28 cellular contexts compared by ENCODE assay signal in genomic region chr22:49403102-49403501, GRCh38.
DNase-seq lines count a peak whose midpoint lies in the region; ATAC-seq and TF ChIP-seq lines count a peak whose summit lies in the region.
"Had no signal": no experiment of that assay in that cellular context is flagged by ENCODE, and none has a peak within 500 bp of the region (broad histone marks: within the 10 kb centered on the region; RNA-seq: fewer than 3 reads in every experiment).

No MANE protein-coding gene starts in this region.

- H3K4me1 ChIP-seq in right atrium auricular region, result no peaks in the 10 kb centered on the region
- H3K4me1 ChIP-seq in endodermal cell (ENCODE audit: control insufficient read depth, insufficient read depth, low read length), result no peaks in the 10 kb centered on the region
- no peaks in the 10 kb centered on the region for H3K4me1 ChIP-seq in sigmoid colon
- no peaks in the 10 kb centered on the region for H3K4me1 ChIP-seq in SK-N-SH (ENCODE audit: control insufficient read depth in 1 of 2, insufficient read depth in 2 of 2, low read depth in 1 of 2, low read length in 1 of 2)
- H3K4me1 ChIP-seq: A549, HAP-1, SJCRH30 had no signal

- H3K27me3 ChIP-seq in right atrium auricular region (no peaks in the 10 kb centered on the region), endodermal cell (ENCODE audit: control insufficient read depth, insufficient read depth, low read length, poor library complexity, severe bottlenecking) (no peaks in the 10 kb centered on the region), sigmoid colon (peaks cover 0 to 33% (median 0%) of the 10 kb centered on the region in 3 donors), SK-N-SH (ENCODE audit: insufficient read depth) (no peaks in the 10 kb centered on the region; the same call in 1 of the 2 replicates)

- TF ChIP-seq RAD21 in SK-N-SH (IDR thresholded peaks at IDR 0.05; ENCODE audit: low read length), result no peak

- no peak overlapping the region for H2AFZ ChIP-seq in SK-N-SH (ENCODE audit: low read depth)
- H2AFZ ChIP-seq: GM23338 had no signal

- H3K4me2 ChIP-seq in SK-N-SH, result no peak overlapping the region
- H3K4me2 ChIP-seq: A549; BLaER1 treated with 17β-estradiol and CSF1 and Interleukin-3, amounts not matched to agents 10 nM and 100 nM; GM23338 had no signal

- TF ChIP-seq EP300 in sigmoid colon (IDR thresholded peaks at IDR 0.05) (no peak), SK-N-SH (IDR thresholded peaks at IDR 0.05; ENCODE audit: borderline replicate concordance in 1 of 2, low read depth in 1 of 2, low read length in 1 of 2) (no peak)

- no peak for TF ChIP-seq POLR2A in sigmoid colon (IDR thresholded peaks at IDR 0.05)

- no peaks in the 10 kb centered on the region for H3F3A ChIP-seq in SK-N-SH (replicated peaks; ENCODE audit: insufficient read depth)

- H3K4me3 Mint-ChIP-seq in endodermal cell, result no peak overlapping the region
- no peak overlapping the region for H3K4me3 Mint-ChIP-seq in activated T-helper 1 cell treated with anti-CD3 and anti-CD28 coated beads, Interleukin-12 subunit alpha, Interleukin-12 subunit beta, Interleukin-2, Interleukin-4 antibody, amounts not matched to agents 30 ng/mL and 10 ng/mL and 1 ng/mL, durations not matched to agents 14 hours and 24 hours and 36 hours
- H3K4me3 Mint-ChIP-seq: CD4-positive, alpha-beta memory T cell; GM23338; HFFc6 had no signal

- no peaks in the 10 kb centered on the region for H3K4me1 Mint-ChIP-seq in endodermal cell
- H3K4me1 Mint-ChIP-seq in activated T-helper 1 cell treated with anti-CD3 and anti-CD28 coated beads, Interleukin-12 subunit alpha, Interleukin-12 subunit beta, Interleukin-2, Interleukin-4 antibody, amounts not matched to agents 30 ng/mL and 10 ng/mL and 1 ng/mL, durations not matched to agents 14 hours and 24 hours and 36 hours (ENCODE audit: low read depth), result no peaks in the 10 kb centered on the region
- H3K4me1 Mint-ChIP-seq: CD4-positive, alpha-beta memory T cell had no signal

- CTCF ChIA-PET in SK-N-SH (lab: Yijun Ruan, JAX), result no interaction called here

- no peaks in the 10 kb centered on the region for H3K9me3 Mint-ChIP-seq in endodermal cell
- H3K9me3 Mint-ChIP-seq in activated T-helper 1 cell treated with anti-CD3 and anti-CD28 coated beads, Interleukin-12 subunit alpha, Interleukin-12 subunit beta, Interleukin-2, Interleukin-4 antibody, amounts not matched to agents 30 ng/mL and 10 ng/mL and 1 ng/mL, durations not matched to agents 14 hours and 24 hours and 36 hours, result no peaks in the 10 kb centered on the region

- ATAC-seq in left cardiac atrium (no peak), GM19395 (IDR thresholded peaks at IDR 0.05; ENCODE audit: unreplicated experiment) (no peak)
- ATAC-seq: A549, GM23338, K562, PC-3, Right ventricle myocardium inferior had no signal

- POLR2A ChIA-PET in SK-N-SH (lab: Yijun Ruan, JAX), result no interaction called here

- no peak for TF ChIP-seq CTCF in right atrium auricular region (IDR thresholded peaks at IDR 0.05)
- TF ChIP-seq CTCF in endodermal cell (conservative IDR thresholded peaks at IDR 0.05), result no peak
- no peak for TF ChIP-seq CTCF in sigmoid colon (IDR thresholded peaks at IDR 0.05)
- no peak for TF ChIP-seq CTCF in SK-N-SH (IDR thresholded peaks at IDR 0.05)

- DNase-seq in right atrium auricular region (ENCODE audit: low spot score) (peak; percentile 18), left cardiac atrium (no peak), endodermal cell (peak; percentile 36), sigmoid colon (peak; percentile 28), SK-N-SH (no peak)
- no peak for DNase-seq in activated T-helper 1 cell treated with anti-CD3 and anti-CD28 coated beads, Interleukin-12 subunit alpha, Interleukin-12 subunit beta, Interleukin-2, Interleukin-4 antibody, amounts not matched to agents 30 ng/mL and 10 ng/mL and 1 ng/mL, durations not matched to agents 14 hours and 24 hours and 36 hours (ENCODE audit: low spot score)
- DNase-seq: AML-193; CD4-positive, alpha-beta memory T cell; COR-L47; DMS53; HFFc6; MV-4-11; NCI-H1105; NCI-H1436 treated with DMSO at 0.1 percent for 48 hours; NCI-H187 treated with DMSO at 0.1 percent for 48 hours; NCI-H2107; NCI-H446; NCI-H524 treated with DMSO at 0.1 percent for 48 hours; NCI-H774; PC-3; SJCRH30 had no signal

- H3K9me2 ChIP-seq in SK-N-SH, result no peaks in the 10 kb centered on the region

- no peak overlapping the region for H3K9ac ChIP-seq in endodermal cell (ENCODE audit: extremely low read depth, low read length, poor library complexity, severe bottlenecking)
- H3K9ac ChIP-seq in SK-N-SH, result no peak overlapping the region
- H3K9ac ChIP-seq: BLaER1 treated with 17β-estradiol and CSF1 and Interleukin-3, amounts not matched to agents 10 nM and 100 nM had no signal

- H3K79me2 ChIP-seq in SK-N-SH (ENCODE audit: insufficient read depth), result no peaks in the 10 kb centered on the region

- H3K36me3 Mint-ChIP-seq in endodermal cell (ENCODE audit: low read depth), result no peaks in the 10 kb centered on the region
- H3K36me3 Mint-ChIP-seq in activated T-helper 1 cell treated with anti-CD3 and anti-CD28 coated beads, Interleukin-12 subunit alpha, Interleukin-12 subunit beta, Interleukin-2, Interleukin-4 antibody, amounts not matched to agents 30 ng/mL and 10 ng/mL and 1 ng/mL, durations not matched to agents 14 hours and 24 hours and 36 hours (ENCODE audit: low read depth), result no peaks in the 10 kb centered on the region
- H3K36me3 Mint-ChIP-seq: CD4-positive, alpha-beta memory T cell had no signal

- WGBS in endodermal cell (ENCODE audit: insufficient coverage in 1 of 2, insufficient read length in 1 of 2), 2 experiments, result 88 to 100% methylated on average over 5 to 6 of the region's 6 CpGs
- WGBS in sigmoid colon, 2 donors, result 83 to 95% methylated on average over 6 of the region's 6 CpGs
- 9% methylated on average over 6 of the region's 6 CpGs for WGBS in SK-N-SH (ENCODE audit: low lambda C conversion rate)

- no peak overlapping the region for H3K27ac Mint-ChIP-seq in endodermal cell
- H3K27ac Mint-ChIP-seq in activated T-helper 1 cell treated with anti-CD3 and anti-CD28 coated beads, Interleukin-12 subunit alpha, Interleukin-12 subunit beta, Interleukin-2, Interleukin-4 antibody, amounts not matched to agents 30 ng/mL and 10 ng/mL and 1 ng/mL, durations not matched to agents 14 hours and 24 hours and 36 hours, result no peak overlapping the region
- H3K27ac Mint-ChIP-seq: CD4-positive, alpha-beta memory T cell; GM23338; HFFc6 had no signal

- H3K36me3 ChIP-seq in right atrium auricular region, result no peaks in the 10 kb centered on the region
- H3K36me3 ChIP-seq in endodermal cell (ENCODE audit: control insufficient read depth, insufficient read depth, low read length), result no peaks in the 10 kb centered on the region
- no peaks in the 10 kb centered on the region for H3K36me3 ChIP-seq in sigmoid colon
- H3K36me3 ChIP-seq in SK-N-SH (replicated peaks in 1 of 2; ENCODE audit: control insufficient read depth in 1 of 2, insufficient read depth in 2 of 2, low read length in 1 of 2), result no peaks in the 10 kb centered on the region
- H3K36me3 ChIP-seq: BLaER1 treated with 17β-estradiol and CSF1 and Interleukin-3, amounts not matched to agents 10 nM and 100 nM; HAP-1; SJCRH30 had no signal

- no peaks in the 10 kb centered on the region for H4K20me1 ChIP-seq in SK-N-SH (ENCODE audit: insufficient read depth)
- H4K20me1 ChIP-seq: BLaER1 treated with 17β-estradiol and CSF1 and Interleukin-3, amounts not matched to agents 10 nM and 100 nM had no signal

- H3K4me3 ChIP-seq in right atrium auricular region (no peak overlapping the region), endodermal cell (ENCODE audit: low read length) (no peak overlapping the region), sigmoid colon (no peak overlapping the region), SK-N-SH (ENCODE audit: low read depth in 2 of 2, low read length in 1 of 2) (no peak overlapping the region)
- H3K4me3 ChIP-seq: A549; BLaER1 treated with 17β-estradiol and CSF1 and Interleukin-3, amounts not matched to agents 10 nM and 100 nM; GM23338; HAP-1; K562; SJCRH30 had no signal

- H3K27me3 Mint-ChIP-seq in endodermal cell (ENCODE audit: insufficient read depth), result peaks cover 6% of the 10 kb centered on the region
- peaks cover 4% of the 10 kb centered on the region for H3K27me3 Mint-ChIP-seq in activated T-helper 1 cell treated with anti-CD3 and anti-CD28 coated beads, Interleukin-12 subunit alpha, Interleukin-12 subunit beta, Interleukin-2, Interleukin-4 antibody, amounts not matched to agents 30 ng/mL and 10 ng/mL and 1 ng/mL, durations not matched to agents 14 hours and 24 hours and 36 hours (ENCODE audit: insufficient read depth)

- H3K9me3 ChIP-seq in right atrium auricular region (no peaks in the 10 kb centered on the region), endodermal cell (ENCODE audit: control insufficient read depth, low read length) (no peaks in the 10 kb centered on the region), sigmoid colon (no peaks in the 10 kb centered on the region), SK-N-SH (no peaks in the 10 kb centered on the region)
- H3K9me3 ChIP-seq: A549; BLaER1 treated with 17β-estradiol and CSF1 and Interleukin-3, amounts not matched to agents 10 nM and 100 nM; HAP-1; SJCRH30 had no signal

- intact Hi-C loops in left cardiac atrium (cut with DNase I), result no loop called here
- intact Hi-C loops in sigmoid colon (cut with DNase I), result no loop called here
- intact Hi-C loops in activated T-helper 1 cell treated with anti-CD3 and anti-CD28 coated beads, Interleukin-12 subunit alpha, Interleukin-12 subunit beta, Interleukin-2, Interleukin-4 antibody, amounts not matched to agents 30 ng/mL and 10 ng/mL and 1 ng/mL, durations not matched to agents 14 hours and 24 hours and 36 hours (cut with micrococcal nuclease), result no loop called here

- no peak overlapping the region for H3K27ac ChIP-seq in right atrium auricular region
- H3K27ac ChIP-seq in endodermal cell (ENCODE audit: low read depth, low read length), result no peak overlapping the region
- no peak overlapping the region for H3K27ac ChIP-seq in sigmoid colon
- H3K27ac ChIP-seq in SK-N-SH (ENCODE audit: low read depth in 2 of 2, low read length in 1 of 2), result no peak overlapping the region
- H3K27ac ChIP-seq: A549; BLaER1 treated with 17β-estradiol and CSF1 and Interleukin-3, amounts not matched to agents 10 nM and 100 nM; SJCRH30 had no signal

TF ChIP-seq in SK-N-SH, 30 proteins besides CTCF, POLR2A, EP300 and RAD21:
- no peak for TF ChIP-seq RCOR1 (IDR thresholded peaks at IDR 0.05; ENCODE audit: low read length)

Comparison
In these comparisons a context has a peak if more than half of its experiments do, and no peak if none do; other contexts are left out.
1. DNase-seq: peak in right atrium auricular region (single experiment), endodermal cell (single experiment) and sigmoid colon (single experiment); none in left cardiac atrium (single experiment), activated T-helper 1 cell treated with anti-CD3 and anti-CD28 coated beads, Interleukin-12 subunit alpha, Interleukin-12 subunit beta, Interleukin-2, Interleukin-4 antibody, amounts not matched to agents 30 ng/mL and 10 ng/mL and 1 ng/mL, durations not matched to agents 14 hours and 24 hours and 36 hours (single experiment) and SK-N-SH (single experiment).